In genomic region chr10:14389981-14390590, GRCh38 we compare ENCODE assay signal across 8 cellular contexts. TPM values are rescaled to one million over a fixed set of nuclear protein-coding genes. Genes with fewer than 3 reads are reported as not detected.
DNase-seq lines count a peak whose midpoint lies in the region; ATAC-seq lines count a peak whose summit lies in the region.

No MANE protein-coding gene starts in this region.

- DNase-seq in islet precursor cell (peak; percentile 2), SW480 (ENCODE audit: low spot score) (no peak), SK-N-DZ (ENCODE audit: low spot score) (no peak), occipital lobe (lab: John Stamatoyannopoulos, UW) (no peak)
- DNase-seq in activated CD8-positive, alpha-beta memory T cell treated with anti-CD3 and anti-CD28 coated beads, Interleukin-2, amount 50 U/mL, for 4 hours, result no peak

- ATAC-seq in GM18861 (IDR thresholded peaks at IDR 0.05; ENCODE audit: unreplicated experiment) (peak; percentile 84), GM21423 (IDR thresholded peaks at IDR 0.05; ENCODE audit: unreplicated experiment) (peak; percentile 85), HG03439 (IDR thresholded peaks at IDR 0.05; ENCODE audit: unreplicated experiment) (peak; percentile 90)

RNA-seq across cellular contexts. Expression of gene FRMD4A, which starts 59.4 kb away (rescaled TPM):
- 10.1 and 17.7 TPM in 2 replicates for polyA plus RNA-seq in SK-N-DZ (2014; cell fraction: cytosol; rRNA removed)
- polyA plus RNA-seq in SK-N-DZ (2014; cell fraction: nucleus; rRNA removed), result 7.7 and 8.5 TPM in 2 replicates
- total RNA-seq in occipital lobe, result 153 TPM
